ENCODE assay signal across 9 cellular contexts in the genomic region with DNA sequence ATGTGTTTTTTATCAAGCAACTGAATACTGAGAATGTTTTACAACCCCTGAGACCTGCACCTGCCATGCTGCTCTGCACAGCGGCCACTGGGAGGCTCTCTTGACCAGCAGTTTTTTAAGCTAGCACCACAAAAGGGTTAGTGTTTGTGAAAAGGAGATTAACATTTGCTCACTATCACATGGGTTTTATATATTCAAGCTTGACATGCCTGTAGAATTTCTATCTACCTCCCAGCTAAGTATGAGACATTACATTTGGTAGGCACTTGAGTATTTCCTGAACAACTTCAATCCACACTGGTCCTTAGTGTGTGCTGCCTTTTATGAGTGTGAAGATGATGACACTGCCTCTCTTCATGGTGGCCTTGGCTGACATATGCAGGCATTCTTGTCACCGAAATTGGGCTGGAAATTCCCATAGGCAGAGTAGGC.
A peak's percentile ranks its signal among the peaks of the same experiment; 100 is the strongest.
DNase-seq lines count a peak whose midpoint lies in the region; ATAC-seq and TF ChIP-seq lines count a peak whose summit lies in the region.
"Had no signal": no experiment of that assay in that cellular context is flagged by ENCODE, and none has a peak within 500 bp of the region (broad histone marks: within the 10 kb centered on the region; RNA-seq: fewer than 3 reads in every experiment).

No MANE protein-coding gene starts in this region.

- H3K27me3 Mint-ChIP-seq in chondrocyte (ENCODE audit: low read depth), result no peaks in the 10 kb centered on the region
- H3K27me3 Mint-ChIP-seq in nephron progenitor cell (ENCODE audit: low read depth, poor library complexity), result peaks cover 4% of the 10 kb centered on the region
- H3K27me3 Mint-ChIP-seq: CD4-positive, CD25-positive, alpha-beta regulatory T cell had no signal

- DNase-seq in NCI-H2029 (lab: John Stamatoyannopoulos, UW) (peak; percentile 22), NCI-H2029 treated with DMSO at 0.1 percent for 48 hours (lab: John Stamatoyannopoulos, UW) (no peak), NCI-H2196 (lab: John Stamatoyannopoulos, UW; ENCODE audit: unreplicated experiment) (peak; percentile 55), chondrocyte (ENCODE audit: low spot score) (no peak), nephron progenitor cell (peak; percentile 54), NCI-H128 (lab: John Stamatoyannopoulos, UW; ENCODE audit: unreplicated experiment) (no peak)
- DNase-seq: CD4-positive, CD25-positive, alpha-beta regulatory T cell had no signal

- TF ChIP-seq CTCF in chondrocyte (IDR thresholded peaks at IDR 0.05) (peak; percentile 89), nephron progenitor cell (IDR thresholded peaks at IDR 0.05) (peak; percentile 79)

- no peaks in the 10 kb centered on the region for H3K9me3 Mint-ChIP-seq in chondrocyte (ENCODE audit: low read depth)
- H3K9me3 Mint-ChIP-seq in nephron progenitor cell, result no peaks in the 10 kb centered on the region

- no peak for ATAC-seq in HG03442 (IDR thresholded peaks at IDR 0.05; ENCODE audit: unreplicated experiment)
- ATAC-seq in HG02571 (IDR thresholded peaks at IDR 0.05; ENCODE audit: unreplicated experiment), result no peak

- H3K4me1 Mint-ChIP-seq in chondrocyte (ENCODE audit: low read depth) (peaks cover 48% of the 10 kb centered on the region), nephron progenitor cell (peaks cover 10% of the 10 kb centered on the region)
- H3K4me1 Mint-ChIP-seq: CD4-positive, CD25-positive, alpha-beta regulatory T cell had no signal

- no peak overlapping the region for H3K4me3 Mint-ChIP-seq in chondrocyte (ENCODE audit: unreplicated experiment)
- no peak overlapping the region for H3K4me3 Mint-ChIP-seq in nephron progenitor cell
- H3K4me3 Mint-ChIP-seq: CD4-positive, CD25-positive, alpha-beta regulatory T cell had no signal

- H3K36me3 Mint-ChIP-seq in chondrocyte (ENCODE audit: low read depth) (no peaks in the 10 kb centered on the region), nephron progenitor cell (ENCODE audit: low read depth) (no peaks in the 10 kb centered on the region)
- H3K36me3 Mint-ChIP-seq: CD4-positive, CD25-positive, alpha-beta regulatory T cell had no signal

- H3K27ac Mint-ChIP-seq in chondrocyte (ENCODE audit: unreplicated experiment) (peak overlapping the region; percentile 53), nephron progenitor cell (no peak overlapping the region)
- H3K27ac Mint-ChIP-seq: CD4-positive, CD25-positive, alpha-beta regulatory T cell had no signal

Comparison
In these comparisons a context has a peak if more than half of its experiments do, and no peak if none do; other contexts are left out.
1. DNase-seq: peak in NCI-H2029 (single experiment), NCI-H2196 (single experiment) and nephron progenitor cell (single experiment); none in NCI-H2029 treated with DMSO at 0.1 percent for 48 hours (single experiment), chondrocyte (single experiment) and NCI-H128 (single experiment).